In the genomic region with DNA sequence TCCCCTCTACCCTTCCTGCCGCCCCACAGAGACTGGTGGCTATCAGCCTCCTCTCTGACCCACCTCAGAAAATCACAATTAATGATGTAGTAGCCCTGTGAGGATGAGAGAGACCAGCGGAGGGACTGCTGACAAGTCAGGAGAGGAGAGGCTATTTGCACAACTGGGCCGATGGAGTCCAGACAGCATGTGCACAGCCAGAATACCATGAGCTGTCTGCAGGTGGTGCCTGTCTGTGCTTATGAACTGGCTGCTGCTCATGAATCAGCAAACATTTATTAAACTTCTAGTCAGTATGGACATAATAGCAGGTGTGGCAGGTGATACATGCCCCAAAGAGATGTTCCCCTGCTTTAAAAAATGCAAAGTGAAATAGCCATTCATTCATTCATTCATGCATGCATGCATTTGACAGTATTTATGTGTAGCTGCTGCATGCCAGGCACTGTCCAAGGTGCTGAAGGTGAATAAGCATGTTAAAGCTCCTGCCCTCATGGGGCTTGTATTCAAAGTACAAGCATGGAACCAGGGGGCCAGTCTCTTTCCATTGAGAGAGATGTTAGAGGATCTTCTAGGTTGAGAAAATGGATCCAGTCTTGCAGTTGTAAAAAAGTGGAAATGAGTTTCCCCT, we compare ENCODE assay signal across 1 cellular context.
TF ChIP-seq lines count a peak whose summit lies in the region.

No MANE protein-coding gene starts in this region.

TF ChIP-seq in HepG2, 621 proteins besides CTCF, POLR2A, EP300 and RAD21 (continued from another document):
- TF ChIP-seq, protein P1, sequence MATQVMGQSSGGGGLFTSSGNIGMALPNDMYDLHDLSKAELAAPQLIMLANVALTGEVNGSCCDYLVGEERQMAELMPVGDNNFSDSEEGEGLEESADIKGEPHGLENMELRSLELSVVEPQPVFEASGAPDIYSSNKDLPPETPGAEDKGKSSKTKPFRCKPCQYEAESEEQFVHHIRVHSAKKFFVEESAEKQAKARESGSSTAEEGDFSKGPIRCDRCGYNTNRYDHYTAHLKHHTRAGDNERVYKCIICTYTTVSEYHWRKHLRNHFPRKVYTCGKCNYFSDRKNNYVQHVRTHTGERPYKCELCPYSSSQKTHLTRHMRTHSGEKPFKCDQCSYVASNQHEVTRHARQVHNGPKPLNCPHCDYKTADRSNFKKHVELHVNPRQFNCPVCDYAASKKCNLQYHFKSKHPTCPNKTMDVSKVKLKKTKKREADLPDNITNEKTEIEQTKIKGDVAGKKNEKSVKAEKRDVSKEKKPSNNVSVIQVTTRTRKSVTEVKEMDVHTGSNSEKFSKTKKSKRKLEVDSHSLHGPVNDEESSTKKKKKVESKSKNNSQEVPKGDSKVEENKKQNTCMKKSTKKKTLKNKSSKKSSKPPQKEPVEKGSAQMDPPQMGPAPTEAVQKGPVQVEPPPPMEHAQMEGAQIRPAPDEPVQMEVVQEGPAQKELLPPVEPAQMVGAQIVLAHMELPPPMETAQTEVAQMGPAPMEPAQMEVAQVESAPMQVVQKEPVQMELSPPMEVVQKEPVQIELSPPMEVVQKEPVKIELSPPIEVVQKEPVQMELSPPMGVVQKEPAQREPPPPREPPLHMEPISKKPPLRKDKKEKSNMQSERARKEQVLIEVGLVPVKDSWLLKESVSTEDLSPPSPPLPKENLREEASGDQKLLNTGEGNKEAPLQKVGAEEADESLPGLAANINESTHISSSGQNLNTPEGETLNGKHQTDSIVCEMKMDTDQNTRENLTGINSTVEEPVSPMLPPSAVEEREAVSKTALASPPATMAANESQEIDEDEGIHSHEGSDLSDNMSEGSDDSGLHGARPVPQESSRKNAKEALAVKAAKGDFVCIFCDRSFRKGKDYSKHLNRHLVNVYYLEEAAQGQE (IDR thresholded peaks at IDR 0.05; ENCODE audit: borderline replicate concordance in 1 of 2, low read depth in 1 of 2, low read length in 2 of 2): peak; percentile 63 to 94
- TF ChIP-seq ZNF790 (CRISPR knock-in tag; IDR thresholded peaks at IDR 0.05; ENCODE audit: borderline replicate concordance) (no peak), MTF2 (CRISPR knock-in tag; IDR thresholded peaks at IDR 0.05; ENCODE audit: borderline replicate concordance) (no peak), ZKSCAN5 (CRISPR knock-in tag; IDR thresholded peaks at IDR 0.05) (no peak), MIER2 (CRISPR knock-in tag; IDR thresholded peaks at IDR 0.05) (peak; percentile 94), ZNF430 (CRISPR knock-in tag; IDR thresholded peaks at IDR 0.05) (0 out of 2 replicates have a peak, but pooled peaks have one; percentile 25), TGIF2 (CRISPR knock-in tag; IDR thresholded peaks at IDR 0.05) (0 out of 2 replicates have a peak, but pooled peaks have one; percentile 27), HNF1B (CRISPR knock-in tag; IDR thresholded peaks at IDR 0.05) (no peak), HNRNPH1 (optimal IDR thresholded peaks at IDR 0.05; ENCODE audit: low read depth, low read length) (no peak), HMGXB4 (CRISPR knock-in tag; IDR thresholded peaks at IDR 0.05; ENCODE audit: borderline replicate concordance in 1 of 2, low read depth in 1 of 2) (no peak), DRAP1 (CRISPR knock-in tag; IDR thresholded peaks at IDR 0.05) (no peak), MED8 (CRISPR knock-in tag; IDR thresholded peaks at IDR 0.05; ENCODE audit: insufficient replicate concordance) (no peak), TBP (CRISPR knock-in tag; IDR thresholded peaks at IDR 0.05) (no peak), POGK (CRISPR knock-in tag; conservative IDR thresholded peaks at IDR 0.05) (peak; percentile 85), ZNF24 (IDR thresholded peaks at IDR 0.05) (no peak)
- TF ChIP-seq, protein P2, sequence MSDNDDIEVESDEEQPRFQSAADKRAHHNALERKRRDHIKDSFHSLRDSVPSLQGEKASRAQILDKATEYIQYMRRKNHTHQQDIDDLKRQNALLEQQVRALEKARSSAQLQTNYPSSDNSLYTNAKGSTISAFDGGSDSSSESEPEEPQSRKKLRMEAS (IDR thresholded peaks at IDR 0.05): no peak
- TF ChIP-seq, protein P3, sequence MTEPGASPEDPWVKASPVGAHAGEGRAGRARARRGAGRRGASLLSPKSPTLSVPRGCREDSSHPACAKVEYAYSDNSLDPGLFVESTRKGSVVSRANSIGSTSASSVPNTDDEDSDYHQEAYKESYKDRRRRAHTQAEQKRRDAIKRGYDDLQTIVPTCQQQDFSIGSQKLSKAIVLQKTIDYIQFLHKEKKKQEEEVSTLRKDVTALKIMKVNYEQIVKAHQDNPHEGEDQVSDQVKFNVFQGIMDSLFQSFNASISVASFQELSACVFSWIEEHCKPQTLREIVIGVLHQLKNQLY (CRISPR knock-in tag; IDR thresholded peaks at IDR 0.05): no peak
- TF ChIP-seq, protein P4, sequence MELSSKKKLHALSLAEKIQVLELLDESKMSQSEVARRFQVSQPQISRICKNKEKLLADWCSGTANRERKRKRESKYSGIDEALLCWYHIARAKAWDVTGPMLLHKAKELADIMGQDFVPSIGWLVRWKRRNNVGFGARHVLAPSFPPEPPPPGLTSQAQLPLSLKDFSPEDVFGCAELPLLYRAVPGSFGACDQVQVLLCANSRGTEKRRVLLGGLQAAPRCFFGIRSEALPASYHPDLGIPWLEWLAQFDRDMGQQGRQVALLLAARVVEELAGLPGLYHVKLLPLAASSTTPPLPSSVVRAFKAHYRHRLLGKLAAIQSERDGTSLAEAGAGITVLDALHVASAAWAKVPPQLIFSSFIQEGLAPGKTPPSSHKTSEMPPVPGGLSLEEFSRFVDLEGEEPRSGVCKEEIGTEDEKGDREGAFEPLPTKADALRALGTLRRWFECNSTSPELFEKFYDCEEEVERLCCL (CRISPR knock-in tag; IDR thresholded peaks at IDR 0.05; ENCODE audit: borderline replicate concordance): no peak
